Comparison of ENCODE assay signal across 16 cellular contexts in genomic region chr15:42553549-42553948, GRCh38. TPM values are rescaled to one million over a fixed set of nuclear protein-coding genes. Genes with fewer than 3 reads are reported as not detected.
DNase-seq lines count a peak whose midpoint lies in the region; ATAC-seq and TF ChIP-seq lines count a peak whose summit lies in the region.
"Had no signal": no experiment of that assay in that cellular context is flagged by ENCODE, and none has a peak within 500 bp of the region (broad histone marks: within the 10 kb centered on the region; RNA-seq: fewer than 3 reads in every experiment).

No MANE protein-coding gene starts in this region.

- H3K4me1 Mint-ChIP-seq in activated CD4-positive, alpha-beta T cell treated with anti-CD3 and anti-CD28 coated beads, Interleukin-2, amount 10 ng/mL, durations not matched to agents 7 days and 5 days = peaks cover 37% of the 10 kb centered on the region
- peaks cover 11 to 26% (median 24%) of the 10 kb centered on the region in 3 donors for H3K4me1 Mint-ChIP-seq in IgD-negative memory B cell
- peaks cover 24% of the 10 kb centered on the region for H3K4me1 Mint-ChIP-seq in activated CD8-positive, alpha-beta T cell treated with anti-CD3 and anti-CD28 coated beads for 36 hours (ENCODE audit: low read depth)
- peaks cover 15% of the 10 kb centered on the region for H3K4me1 Mint-ChIP-seq in nephron progenitor cell

- no peak for DNase-seq in activated CD4-positive, alpha-beta T cell treated with anti-CD3 and anti-CD28 coated beads, Interleukin-2, amount 10 ng/mL, durations not matched to agents 7 days and 5 days
- DNase-seq in activated CD4-positive, alpha-beta T cell treated with anti-CD3 and anti-CD28 coated beads for 1 hour = no peak
- DNase-seq in activated CD8-positive, alpha-beta T cell treated with anti-CD3 and anti-CD28 coated beads for 36 hours = no peak
- no peak for DNase-seq in nephron progenitor cell
- DNase-seq in NCI-H2171 (lab: John Stamatoyannopoulos, UW) = no peak
- DNase-seq in left ventricle myocardium inferior = no peak
- no peak for DNase-seq in AG08395 (ENCODE audit: low spot score)
- DNase-seq: DMS79; GOT3; KBM-7; NCI-H1105; NCI-H2081; NCI-H446 treated with DMSO at 0.1 percent for 48 hours; NK-92 treated with Interleukin-12 subunit alpha and Interleukin-12 subunit beta, amount 100 ng/mL, for 24 hours; Right ventricle myocardium superior had no signal

- no peak for TF ChIP-seq CTCF in activated CD8-positive, alpha-beta T cell treated with anti-CD3 and anti-CD28 coated beads for 36 hours (IDR thresholded peaks at IDR 0.05)
- TF ChIP-seq CTCF in nephron progenitor cell (IDR thresholded peaks at IDR 0.05) = no peak
- no peak for TF ChIP-seq CTCF in left ventricle myocardium inferior (IDR thresholded peaks at IDR 0.05; ENCODE audit: borderline replicate concordance)

- no peaks in the 10 kb centered on the region for H3K9me3 Mint-ChIP-seq in activated CD4-positive, alpha-beta T cell treated with anti-CD3 and anti-CD28 coated beads, Interleukin-2, amount 10 ng/mL, durations not matched to agents 7 days and 5 days
- H3K9me3 Mint-ChIP-seq in IgD-negative memory B cell (no peaks in the 10 kb centered on the region), nephron progenitor cell (no peaks in the 10 kb centered on the region)
- H3K9me3 Mint-ChIP-seq in activated CD8-positive, alpha-beta T cell treated with anti-CD3 and anti-CD28 coated beads for 36 hours = no peaks in the 10 kb centered on the region

- no peaks in the 10 kb centered on the region for H3K27me3 ChIP-seq in left ventricle myocardium inferior (ENCODE audit: low read depth)

- CTCF ChIA-PET in activated CD4-positive, alpha-beta T cell treated with anti-CD3 and anti-CD28 coated beads, Interleukin-2, amount 10 ng/mL, durations not matched to agents 7 days and 5 days (lab: Charles Lee) = interaction anchor here (1.0 kb wide), 2 partner anchors 8 to 22 kb away, joined by 4 to 6 read pairs; partner anchors contain the start of gene STARD9
- CTCF ChIA-PET in activated CD8-positive, alpha-beta T cell treated with anti-CD3 and anti-CD28 coated beads for 36 hours (lab: Charles Lee) = no interaction called here

- H3K27ac ChIP-seq in left ventricle myocardium inferior (replicated peaks) = no peak overlapping the region

- no peak overlapping the region for H3K4me3 ChIP-seq in left ventricle myocardium inferior

- POLR2A ChIA-PET in activated CD4-positive, alpha-beta T cell treated with anti-CD3 and anti-CD28 coated beads, Interleukin-2, amount 10 ng/mL, durations not matched to agents 7 days and 5 days (lab: Charles Lee) = interaction anchor here (0.6 kb wide), 1 partner anchor 68 kb away, joined by 3 read pairs; no protein-coding TSS in a partner anchor
- POLR2A ChIA-PET in activated CD8-positive, alpha-beta T cell treated with anti-CD3 and anti-CD28 coated beads for 36 hours (lab: Charles Lee) = interaction anchor here (1.0 kb wide), 1 partner anchor 53 kb away, joined by 4 read pairs; no protein-coding TSS in a partner anchor

- peaks cover 15% of the 10 kb centered on the region for H3K36me3 Mint-ChIP-seq in activated CD4-positive, alpha-beta T cell treated with anti-CD3 and anti-CD28 coated beads, Interleukin-2, amount 10 ng/mL, durations not matched to agents 7 days and 5 days (ENCODE audit: low read depth)
- H3K36me3 Mint-ChIP-seq in IgD-negative memory B cell (peaks cover 2% of the 10 kb centered on the region), nephron progenitor cell (ENCODE audit: low read depth) (no peaks in the 10 kb centered on the region)
- H3K36me3 Mint-ChIP-seq in activated CD8-positive, alpha-beta T cell treated with anti-CD3 and anti-CD28 coated beads for 36 hours (ENCODE audit: low read depth) = peaks cover 11% of the 10 kb centered on the region

- intact Hi-C loops in activated CD8-positive, alpha-beta T cell treated with anti-CD3 and anti-CD28 coated beads for 36 hours (cut with micrococcal nuclease) = no loop called here
- intact Hi-C loops in left ventricle myocardium inferior (cut with micrococcal nuclease) = no loop called here

- peaks cover 6% of the 10 kb centered on the region for H3K36me3 ChIP-seq in left ventricle myocardium inferior

- H3K4me3 Mint-ChIP-seq in activated CD4-positive, alpha-beta T cell treated with anti-CD3 and anti-CD28 coated beads, Interleukin-2, amount 10 ng/mL, durations not matched to agents 7 days and 5 days = no peak overlapping the region
- H3K4me3 Mint-ChIP-seq in IgD-negative memory B cell = peak overlapping the region in 1 of 4 donors; percentile 73
- H3K4me3 Mint-ChIP-seq in activated CD8-positive, alpha-beta T cell treated with anti-CD3 and anti-CD28 coated beads for 36 hours = no peak overlapping the region
- no peak overlapping the region for H3K4me3 Mint-ChIP-seq in nephron progenitor cell

- H3K4me1 ChIP-seq in left ventricle myocardium inferior = peaks cover 15% of the 10 kb centered on the region

- H3K9me3 ChIP-seq in left ventricle myocardium inferior (replicated peaks) = no peaks in the 10 kb centered on the region

- no peaks in the 10 kb centered on the region for H3K27me3 Mint-ChIP-seq in activated CD4-positive, alpha-beta T cell treated with anti-CD3 and anti-CD28 coated beads, Interleukin-2, amount 10 ng/mL, durations not matched to agents 7 days and 5 days
- H3K27me3 Mint-ChIP-seq in IgD-negative memory B cell (no peaks in the 10 kb centered on the region), nephron progenitor cell (ENCODE audit: low read depth, poor library complexity) (peaks cover 3% of the 10 kb centered on the region)
- no peaks in the 10 kb centered on the region for H3K27me3 Mint-ChIP-seq in activated CD8-positive, alpha-beta T cell treated with anti-CD3 and anti-CD28 coated beads for 36 hours

- H3K27ac Mint-ChIP-seq in activated CD4-positive, alpha-beta T cell treated with anti-CD3 and anti-CD28 coated beads, Interleukin-2, amount 10 ng/mL, durations not matched to agents 7 days and 5 days = peak overlapping the region; percentile 50
- H3K27ac Mint-ChIP-seq in IgD-negative memory B cell (peak overlapping the region in 2 of 3 donors; percentile 60 to 68), nephron progenitor cell (peak overlapping the region; percentile 13)
- H3K27ac Mint-ChIP-seq in activated CD8-positive, alpha-beta T cell treated with anti-CD3 and anti-CD28 coated beads for 36 hours = peak overlapping the region; percentile 55

- no peak for ATAC-seq in activated CD8-positive, alpha-beta T cell treated with anti-CD3 and anti-CD28 coated beads for 36 hours

RNA-seq across cellular contexts. Expression of gene HAUS2, which starts 4.9 kb away (rescaled TPM):
- total RNA-seq in activated CD4-positive, alpha-beta T cell treated with anti-CD3 and anti-CD28 coated beads, Interleukin-2, amount 10 ng/mL, durations not matched to agents 7 days and 5 days = 10 to 100 TPM; 36.7 to 42.9 TPM
- 31.1 TPM for polyA plus RNA-seq in IgD-negative memory B cell
- 10 to 100 TPM; 45.3 to 48.8 TPM for total RNA-seq in activated CD8-positive, alpha-beta T cell treated with anti-CD3 and anti-CD28 coated beads for 36 hours
- 9.9 TPM for total RNA-seq in left ventricle myocardium inferior

RNA-seq across cellular contexts. Expression of gene LRRC57, which starts 5.0 kb away (rescaled TPM):
- total RNA-seq in activated CD4-positive, alpha-beta T cell treated with anti-CD3 and anti-CD28 coated beads, Interleukin-2, amount 10 ng/mL, durations not matched to agents 7 days and 5 days = 10 to 100 TPM; 19.1 to 20.3 TPM
- 7.8 TPM for polyA plus RNA-seq in IgD-negative memory B cell
- total RNA-seq in activated CD8-positive, alpha-beta T cell treated with anti-CD3 and anti-CD28 coated beads for 36 hours = 10 to 100 TPM; 13.7 to 15.1 TPM
- total RNA-seq in left ventricle myocardium inferior = 15.0 TPM

RNA-seq across cellular contexts. Expression of gene STARD9, which starts 21.9 kb away (rescaled TPM):
- total RNA-seq in activated CD4-positive, alpha-beta T cell treated with anti-CD3 and anti-CD28 coated beads, Interleukin-2, amount 10 ng/mL, durations not matched to agents 7 days and 5 days = 10 to 100 TPM in 1 of 2 experiments, 1 to 10 TPM in 1; 8.8 to 11.6 TPM
- 0.60 TPM for polyA plus RNA-seq in IgD-negative memory B cell
- 1 to 10 TPM; 4.8 to 6.4 TPM for total RNA-seq in activated CD8-positive, alpha-beta T cell treated with anti-CD3 and anti-CD28 coated beads for 36 hours
- total RNA-seq in left ventricle myocardium inferior = 4.9 TPM

RNA-seq across cellular contexts. Expression of gene SNAP23, which starts 58.1 kb away (rescaled TPM):
- total RNA-seq in activated CD4-positive, alpha-beta T cell treated with anti-CD3 and anti-CD28 coated beads, Interleukin-2, amount 10 ng/mL, durations not matched to agents 7 days and 5 days = 10 to 100 TPM; 50.7 to 63.1 TPM
- 113 TPM for polyA plus RNA-seq in IgD-negative memory B cell
- total RNA-seq in activated CD8-positive, alpha-beta T cell treated with anti-CD3 and anti-CD28 coated beads for 36 hours = 10 to 100 TPM; 31.2 to 33.1 TPM
- total RNA-seq in left ventricle myocardium inferior = 34.1 TPM

Comparison
In these comparisons a context has a peak if more than half of its experiments do, and no peak if none do; other contexts are left out.
1. H3K27ac Mint-ChIP-seq: peak in every context shown above with its lines; median percentile 64 in IgD-negative memory B cell; 55 in activated CD8-positive, alpha-beta T cell treated with anti-CD3 and anti-CD28 coated beads for 36 hours; 50 in activated CD4-positive, alpha-beta T cell treated with anti-CD3 and anti-CD28 coated beads, Interleukin-2, amount 10 ng/mL, durations not matched to agents 7 days and 5 days; 13 in nephron progenitor cell.